In genomic region chr6:28215425-28215824, GRCh38 we compare ENCODE assay signal across 1 cellular context.
TF ChIP-seq lines count a peak whose summit lies in the region.

No MANE protein-coding gene starts in this region.

TF ChIP-seq in GM23338, 12 proteins besides CTCF, POLR2A, EP300 and RAD21 (continued from another document):
- TF ChIP-seq ZNF462 (CRISPR knock-in tag; IDR thresholded peaks at IDR 0.05) (no peak), JUNB (IDR thresholded peaks at IDR 0.05; ENCODE audit: unreplicated experiment) (no peak), POLR2AphosphoS5 (IDR thresholded peaks at IDR 0.05; ENCODE audit: low read depth) (no peak), ZNF114 (CRISPR knock-in tag; IDR thresholded peaks at IDR 0.05) (no peak), NANOG (IDR thresholded peaks at IDR 0.05; ENCODE audit: borderline replicate concordance) (no peak), ETS1 (IDR thresholded peaks at IDR 0.05) (no peak), EZH2phosphoT487 (IDR thresholded peaks at IDR 0.05; ENCODE audit: unreplicated experiment) (no peak)
